ENCODE assay signal across 27 cellular contexts in genomic region chr2:231183851-231184250, GRCh38. TPM values are rescaled to one million over a fixed set of nuclear protein-coding genes. Genes with fewer than 3 reads are reported as not detected.
"Had no signal": no experiment of that assay in that cellular context is flagged by ENCODE, and none has a peak within 500 bp of the region (broad histone marks: within the 10 kb centered on the region; RNA-seq: fewer than 3 reads in every experiment).

No MANE protein-coding gene starts in this region.

- H2AFZ ChIP-seq: neural progenitor cell had no signal

- H3K9me3 ChIP-seq: esophagus squamous epithelium, left lung, lower lobe of right lung, testis, vagina had no signal

- H3K4me3 ChIP-seq: esophagus squamous epithelium, left lung, lower lobe of right lung, neural progenitor cell, smooth muscle cell, testis, vagina had no signal

- DNase-seq: activated CD4-positive, alpha-beta T cell treated with anti-CD3 and anti-CD28 coated beads for 48 hours; activated CD4-positive, alpha-beta T cell treated with anti-CD3 and anti-CD28 coated beads, Interleukin-2, amount 50 U/mL, for 48 hours; activated effector memory CD4-positive, alpha-beta T cell treated with Interleukin-2 at 50 U/mL for 16 hours; activated naive CD4-positive, alpha-beta T cell treated with Interleukin-2 at 50 U/mL for 16 hours; activated T-cell treated with anti-CD3 and anti-CD28 coated beads, Interleukin-2, amount 50 U/mL, for 72 hours; anterior cingulate cortex; esophagus squamous epithelium; left lung; lower lobe of right lung; mesendoderm; natural killer cell; stimulated activated CD4-positive, alpha-beta T cell treated with anti-CD3 and anti-CD28 coated beads, Interleukin-1b, Interleukin-23, amount 100 ng/mL, for 48 hours; stimulated activated naive CD4-positive, alpha-beta T cell treated with Interleukin-2 at 50 U/mL for 16 hours; testis had no signal

- H3K27ac ChIP-seq: epithelial cell of prostate, esophagus squamous epithelium, left lung, lower lobe of right lung, neural progenitor cell, testis, vagina, VCaP had no signal

- ATAC-seq: activated T-cell treated with anti-CD3 and anti-CD28 coated beads, Interleukin-2, amount 50 U/mL, for 72 hours; left lung; lower lobe of right lung; natural killer cell; sciatic nerve had no signal

- H3K4me3 Mint-ChIP-seq: activated naive CD8-positive, alpha-beta T cell; activated T-cell treated with anti-CD3 and anti-CD28 coated beads, Interleukin-2, amount 50 U/mL, for 72 hours; central memory CD8-positive, alpha-beta T cell; dendritic cell treated with granulocyte-macrophage colony-stimulating factor and Interleukin-4, amounts not matched to agents 40 ng/mL and 50 ng/mL, for 4 days; natural killer cell; neural progenitor cell; type B pancreatic cell had no signal

- H3K27me3 ChIP-seq: esophagus squamous epithelium, left lung, neural progenitor cell, testis, vagina had no signal

- H3K4me2 ChIP-seq: neural progenitor cell, smooth muscle cell had no signal

- H3K36me3 Mint-ChIP-seq: activated naive CD8-positive, alpha-beta T cell; natural killer cell; neural progenitor cell had no signal

- H3K9ac ChIP-seq: neural progenitor cell had no signal

- H3K36me3 ChIP-seq: esophagus squamous epithelium, left lung, lower lobe of right lung, neural progenitor cell, vagina had no signal

- H3K27ac Mint-ChIP-seq: activated naive CD8-positive, alpha-beta T cell; activated T-cell treated with anti-CD3 and anti-CD28 coated beads, Interleukin-2, amount 50 U/mL, for 72 hours; natural killer cell; neural progenitor cell; type B pancreatic cell had no signal

- H3K9me3 Mint-ChIP-seq: activated T-cell treated with anti-CD3 and anti-CD28 coated beads, Interleukin-2, amount 50 U/mL, for 72 hours; central memory CD8-positive, alpha-beta T cell; dendritic cell treated with granulocyte-macrophage colony-stimulating factor and Interleukin-4, amounts not matched to agents 40 ng/mL and 50 ng/mL, for 4 days; natural killer cell; neural progenitor cell; type B pancreatic cell had no signal

RNA-seq across cellular contexts. Expression of gene HTR2B, which starts 59.0 kb away (rescaled TPM):
- total RNA-seq: activated CD8-positive, alpha-beta memory T cell treated with anti-CD3 and anti-CD28 coated beads for 36 hours; activated T-cell treated with anti-CD3 and anti-CD28 coated beads, Interleukin-2, amount 50 U/mL, for 72 hours; mononuclear cell; natural killer cell; smooth muscle cell; T-helper 1 cell treated with Interleukin-12 subunit alpha and Interleukin-12 subunit beta and Interleukin-4 antibody, amounts not matched to agents 30 ng/mL and 1 ng/mL, for 36 hours had no signal
